Comparison of ENCODE assay signal across 8 cellular contexts in the genomic region with DNA sequence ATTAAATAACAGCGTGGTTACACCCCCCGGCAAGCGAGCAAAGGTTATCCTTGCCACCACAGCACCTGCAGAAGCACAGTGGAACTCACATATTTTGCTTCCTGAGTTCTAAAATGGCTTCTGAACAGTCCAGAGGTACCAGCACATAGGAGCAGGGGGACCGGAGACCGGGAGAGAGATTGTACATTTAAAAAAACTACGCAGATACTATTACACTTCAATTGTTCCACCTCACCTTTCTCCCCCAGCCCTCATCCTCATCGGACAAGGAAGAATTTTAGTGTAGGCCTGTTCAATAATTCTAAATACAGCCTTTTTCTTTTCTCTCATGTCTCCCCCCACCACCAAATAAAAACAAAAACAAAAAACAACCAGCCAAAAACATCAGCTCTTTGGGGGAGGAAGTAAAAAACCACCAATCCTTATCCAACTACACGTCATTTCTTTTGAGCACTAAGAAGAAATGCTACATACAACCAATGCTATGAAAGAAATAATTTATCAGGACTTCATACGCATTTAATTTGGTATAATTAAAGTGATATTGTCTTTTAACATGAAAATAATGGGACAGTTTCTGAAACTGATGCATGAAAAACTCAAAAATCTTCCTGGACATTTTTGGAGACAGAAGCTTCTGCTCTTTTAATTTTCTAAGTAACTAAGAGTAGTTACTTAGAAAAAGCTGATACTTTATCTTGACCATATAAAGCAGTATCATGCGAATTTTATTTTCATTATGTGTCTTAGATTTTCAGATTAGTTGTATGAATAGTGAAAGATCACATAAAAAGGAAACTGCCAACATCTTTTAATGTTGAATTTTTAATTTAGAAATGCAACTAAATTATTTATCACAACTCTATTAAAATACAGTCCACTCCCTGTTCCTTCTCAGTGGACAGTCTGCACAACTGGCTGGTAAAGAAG. TPM values are rescaled to one million over a fixed set of nuclear protein-coding genes. Genes with fewer than 3 reads are reported as not detected.
A peak's percentile ranks its signal among the peaks of the same experiment; 100 is the strongest.
DNase-seq lines count a peak whose midpoint lies in the region; ATAC-seq and TF ChIP-seq lines count a peak whose summit lies in the region.

No MANE protein-coding gene starts in this region.

- TF ChIP-seq CTCF in astrocyte of the spinal cord (IDR thresholded peaks at IDR 0.05; ENCODE audit: low read depth, low read length), result no peak
- no peak for TF ChIP-seq CTCF in tibial artery (IDR thresholded peaks at IDR 0.05)

- intact Hi-C loops in tibial artery (cut with DNase I; ENCODE audit: low total_unique reads), result no loop called here

- H3K27ac Mint-ChIP-seq in stimulated activated naive CD8-positive, alpha-beta T cell treated with anti-CD3 and anti-CD28 coated beads, Interleukin-15, Interleukin-2, amounts not matched to agents 100 ng/mL and 50 ng/mL, for 24 hours, result peak overlapping the region; percentile 82

- H3K36me3 Mint-ChIP-seq in stimulated activated naive CD8-positive, alpha-beta T cell treated with anti-CD3 and anti-CD28 coated beads, Interleukin-15, Interleukin-2, amounts not matched to agents 100 ng/mL and 50 ng/mL, for 24 hours (ENCODE audit: low read depth), result peaks cover 10% of the 10 kb centered on the region

- H3K27ac ChIP-seq in tibial artery, result peak overlapping the region; percentile 99 to 100

- H3K9me3 Mint-ChIP-seq in stimulated activated naive CD8-positive, alpha-beta T cell treated with anti-CD3 and anti-CD28 coated beads, Interleukin-15, Interleukin-2, amounts not matched to agents 100 ng/mL and 50 ng/mL, for 24 hours, result no peaks in the 10 kb centered on the region

- peaks cover 0 to 57% (median 3%) of the 10 kb centered on the region in 4 donors for H3K4me1 ChIP-seq in tibial artery

- DNase-seq in stimulated activated naive CD8-positive, alpha-beta T cell treated with anti-CD3 and anti-CD28 coated beads, Interleukin-15, Interleukin-2, amounts not matched to agents 100 U/mL and 50 U/mL, for 24 hours, result no peak
- DNase-seq in NCI-H524 treated with DMSO at 0.1 percent for 48 hours (lab: John Stamatoyannopoulos, UW) (peak; percentile 48), astrocyte of the spinal cord (ENCODE audit: low read depth, low spot score) (no peak), left lobe of liver (ENCODE audit: low spot score) (peak; percentile 71), tibial artery (no peak)
- DNase-seq in stimulated activated CD4-positive, alpha-beta T cell treated with anti-CD3 and anti-CD28 coated beads, Interleukin-2, amount 100 ng/mL, for 48 hours, result no peak

- no peaks in the 10 kb centered on the region for H3K27me3 ChIP-seq in tibial artery

- peak overlapping the region; percentile 71 for H3K4me3 ChIP-seq in astrocyte of the spinal cord (ENCODE audit: low read depth, low read length)
- H3K4me3 ChIP-seq in tibial artery, result peak overlapping the region; percentile 83 to 98

- no peaks in the 10 kb centered on the region for H3K36me3 ChIP-seq in tibial artery

- in situ Hi-C loops in astrocyte of the spinal cord (cut with HindIII; ENCODE audit: low sequenced_read_pairs), result no loop called here

- no peak for ATAC-seq in stimulated activated naive CD8-positive, alpha-beta T cell treated with anti-CD3 and anti-CD28 coated beads, Interleukin-15, Interleukin-2, amounts not matched to agents 100 U/mL and 50 U/mL, for 24 hours
- ATAC-seq in left lobe of liver, result peak; percentile 66
- no peak for ATAC-seq in HG03432 (IDR thresholded peaks at IDR 0.05; ENCODE audit: unreplicated experiment)

- peaks cover 40% of the 10 kb centered on the region for H3K27me3 Mint-ChIP-seq in stimulated activated naive CD8-positive, alpha-beta T cell treated with anti-CD3 and anti-CD28 coated beads, Interleukin-15, Interleukin-2, amounts not matched to agents 100 ng/mL and 50 ng/mL, for 24 hours

- peaks cover 23% of the 10 kb centered on the region for H3K4me1 Mint-ChIP-seq in stimulated activated naive CD8-positive, alpha-beta T cell treated with anti-CD3 and anti-CD28 coated beads, Interleukin-15, Interleukin-2, amounts not matched to agents 100 ng/mL and 50 ng/mL, for 24 hours (ENCODE audit: low read depth)

- no peaks in the 10 kb centered on the region for H3K9me3 ChIP-seq in tibial artery

- H3K4me3 Mint-ChIP-seq in stimulated activated naive CD8-positive, alpha-beta T cell treated with anti-CD3 and anti-CD28 coated beads, Interleukin-15, Interleukin-2, amounts not matched to agents 100 ng/mL and 50 ng/mL, for 24 hours, result peak overlapping the region; percentile 81

RNA-seq across cellular contexts. Expression of a gene that starts 9.1 kb away (rescaled TPM):
- 2.2 TPM for total RNA-seq in left lobe of liver

RNA-seq across cellular contexts. Expression of a gene that starts 19.1 kb away (rescaled TPM):
- 22.3 TPM for total RNA-seq in left lobe of liver

Comparison
In these comparisons a context has a peak if more than half of its experiments do, and no peak if none do; other contexts are left out.
1. DNase-seq: peak in NCI-H524 treated with DMSO at 0.1 percent for 48 hours (single experiment) and left lobe of liver (single experiment); none in stimulated activated naive CD8-positive, alpha-beta T cell treated with anti-CD3 and anti-CD28 coated beads, Interleukin-15, Interleukin-2, amounts not matched to agents 100 U/mL and 50 U/mL, for 24 hours (single experiment), astrocyte of the spinal cord (single experiment), tibial artery (0 of 2) and stimulated activated CD4-positive, alpha-beta T cell treated with anti-CD3 and anti-CD28 coated beads, Interleukin-2, amount 100 ng/mL, for 48 hours (0 of 2).